In the genomic region with DNA sequence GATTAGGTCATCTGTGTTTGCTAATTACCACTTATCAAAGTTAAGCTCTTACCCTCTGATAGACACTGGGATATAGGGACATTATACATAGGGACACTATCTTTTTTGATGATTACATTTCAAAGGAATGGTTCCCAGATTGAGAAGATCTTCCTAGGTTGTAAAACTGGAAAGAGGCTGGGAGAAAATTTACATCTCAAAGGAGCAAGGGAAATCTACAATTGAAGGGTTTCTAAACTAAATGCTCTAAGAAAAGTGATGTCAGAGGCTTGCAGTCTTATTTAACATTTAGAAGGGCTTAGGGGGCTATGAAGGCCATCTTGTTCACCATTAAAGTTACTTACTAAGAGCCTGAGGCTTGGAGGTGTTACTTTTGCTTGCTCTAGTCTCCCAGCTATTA, we compare ENCODE assay signal across 21 cellular contexts.
DNase-seq lines count a peak whose midpoint lies in the region; ATAC-seq, FAIRE-seq and TF ChIP-seq lines count a peak whose summit lies in the region.
"Had no signal": no experiment of that assay in that cellular context is flagged by ENCODE, and none has a peak within 500 bp of the region (broad histone marks: within the 10 kb centered on the region; RNA-seq: fewer than 3 reads in every experiment).

No MANE protein-coding gene starts in this region.

- H3K27ac ChIP-seq in H1 (ENCODE audit: low read depth, low read length) (no peak overlapping the region), iPS-20b (ENCODE audit: low read length) (no peak overlapping the region), neuronal stem cell (replicated peaks; ENCODE audit: low read length) (no peak overlapping the region)
- H3K27ac ChIP-seq: C4-2B, GM23248 had no signal

- H3K4me3 Mint-ChIP-seq in natural killer cell, result no peak overlapping the region
- H3K4me3 Mint-ChIP-seq: CD4-positive, alpha-beta memory T cell; HFFc6 had no signal

- no peaks in the 10 kb centered on the region for H4K20me1 ChIP-seq in H1 (replicated peaks in 1 of 2; ENCODE audit: control insufficient read depth in 1 of 2, insufficient read depth in 2 of 2, low read length in 2 of 2)

- H3K4me1 ChIP-seq in HAP-1, result peaks cover 32% of the 10 kb centered on the region
- H3K4me1 ChIP-seq in H1 (replicated peaks in 1 of 4; ENCODE audit: control insufficient read depth in 3 of 4, insufficient read depth in 4 of 4, low read length in 3 of 4), result peaks cover 0 to 25% (median 3%) of the 10 kb centered on the region in 4 experiments; a peak in 4 of 7 replicates
- peaks cover 46% of the 10 kb centered on the region for H3K4me1 ChIP-seq in iPS-20b (ENCODE audit: insufficient read depth, low read length)
- no peaks in the 10 kb centered on the region for H3K4me1 ChIP-seq in neuronal stem cell (ENCODE audit: control insufficient read depth in 2 of 2, insufficient read depth in 1 of 2, low read depth in 1 of 2, low read length in 2 of 2)
- H3K4me1 ChIP-seq: BE2C had no signal

- no peak overlapping the region for H3K4ac ChIP-seq in H1 (replicated peaks; ENCODE audit: insufficient read length, low read depth, low read length)
- H3K4ac ChIP-seq in neuronal stem cell (ENCODE audit: low read length), result no peak overlapping the region

- H3K79me2 ChIP-seq in H1 (ENCODE audit: control insufficient read depth in 1 of 2, insufficient read depth in 2 of 2, low read length in 2 of 2), result peaks cover 0 to 26% of the 10 kb centered on the region in 2 experiments; a peak in 2 of 4 replicates

- peaks cover 3% of the 10 kb centered on the region; the same call in 1 of the 2 replicates for H3K23me2 ChIP-seq in H1 (ENCODE audit: low read depth, low read length)

- no peak for TF ChIP-seq RAD21 in H1 (IDR thresholded peaks at IDR 0.05 in 1 of 2, conservative IDR thresholded peaks at IDR 0.05 in 1 of 2; ENCODE audit: low read depth in 2 of 2, low read length in 2 of 2)

- TF ChIP-seq CTCF in H1 (IDR thresholded peaks at IDR 0.05; ENCODE audit: control extremely low read depth in 1 of 3, insufficient read depth in 1 of 3, low read depth in 1 of 3, low read length in 3 of 3) (no peak), natural killer cell (IDR thresholded peaks at IDR 0.05) (no peak)

- FAIRE-seq in H1 (lab: Jason Lieb, UNC), result no peak
- FAIRE-seq: A204.1, G401.6, GM12891, HTR-8/SVneo had no signal

- H3K9ac ChIP-seq in H1 (replicated peaks in 1 of 4; ENCODE audit: extremely low read depth in 1 of 4, low read depth in 3 of 4, low read length in 3 of 4), result no peak overlapping the region; a peak in 1 of 7 replicates
- no peak overlapping the region for H3K9ac ChIP-seq in iPS-20b (ENCODE audit: low read depth, low read length)
- H3K9ac ChIP-seq in neuronal stem cell (ENCODE audit: low read depth, low read length, poor library complexity), result no peak overlapping the region
- H3K9ac ChIP-seq: GM23248 had no signal

- no peak overlapping the region for H4K8ac ChIP-seq in H1 (ENCODE audit: extremely low read depth, insufficient read depth, low read length)
- no peak overlapping the region for H4K8ac ChIP-seq in neuronal stem cell (ENCODE audit: low read depth, low read length)

- DNase-seq in HAP-1 (ENCODE audit: low spot score in 2 of 2), result peak; percentile 19 to 93
- no peak for DNase-seq in H1 (ENCODE audit: low read depth in 1 of 2, low spot score in 2 of 2)
- DNase-seq in neuronal stem cell (ENCODE audit: low spot score), result no peak
- no peak for DNase-seq in NCI-H2081 treated with DMSO at 0.1 percent for 48 hours (lab: John Stamatoyannopoulos, UW)
- DNase-seq in natural killer cell, result no peak
- no peak for DNase-seq in activated CD8-positive, alpha-beta memory T cell treated with anti-CD3 and anti-CD28 coated beads, Interleukin-2, amount 50 U/mL, for 48 hours
- DNase-seq: BE2C; CD4-positive, alpha-beta memory T cell; DMS79; GM23248; HCEC 1CT; HFFc6; IMR-90; KBM-7 had no signal

- no peak overlapping the region for H2BK20ac ChIP-seq in H1 (ENCODE audit: low read length)

- ATAC-seq in natural killer cell, result no peak
- ATAC-seq in GM18519 (IDR thresholded peaks at IDR 0.05; ENCODE audit: low FRiP score, unreplicated experiment), result no peak

- H2AFZ ChIP-seq in H1 (ENCODE audit: low read length) (no peak overlapping the region), neuronal stem cell (ENCODE audit: low read length) (peak overlapping the region; percentile 61)
- H2AFZ ChIP-seq: GM23248 had no signal

- H3K4me3 ChIP-seq in HAP-1 (no peak overlapping the region), H1 (ENCODE audit: extremely low read depth in 1 of 4, insufficient read depth in 2 of 4, low read depth in 3 of 4, low read length in 4 of 4) (no peak overlapping the region; a peak in 1 of 8 replicates), iPS-20b (ENCODE audit: low read length) (peak overlapping the region; percentile 44; the same call in 1 of the 2 replicates), neuronal stem cell (ENCODE audit: low read length in 2 of 2) (no peak overlapping the region)
- H3K4me3 ChIP-seq: GM23248 had no signal

- no peak overlapping the region for H3K23ac ChIP-seq in H1 (ENCODE audit: insufficient read length)
- no peak overlapping the region for H3K23ac ChIP-seq in neuronal stem cell (ENCODE audit: low read depth, low read length, poor library complexity)

- H3K4me1 Mint-ChIP-seq in natural killer cell, result no peaks in the 10 kb centered on the region

- H3K4me2 ChIP-seq in H1 (ENCODE audit: insufficient read depth in 1 of 2, low read depth in 2 of 2, low read length in 2 of 2), result peak overlapping the region in 1 of 2 experiments; percentile 37; a peak in 2 of 4 replicates
- H3K4me2 ChIP-seq in neuronal stem cell (ENCODE audit: insufficient read depth, low read length, poor library complexity, severe bottlenecking), result no peak overlapping the region

- H3K18ac ChIP-seq in H1 (ENCODE audit: extremely low read depth, low read length), result no peak overlapping the region
- H3K18ac ChIP-seq in neuronal stem cell (ENCODE audit: low read length), result no peak overlapping the region

- TF ChIP-seq POLR2A in H1 (IDR thresholded peaks at IDR 0.05; ENCODE audit: control extremely low read depth in 1 of 2, low read depth in 2 of 2, low read length in 2 of 2), result no peak

- intact Hi-C loops in natural killer cell (cut with micrococcal nuclease), result no loop called here

- in situ Hi-C loops in HAP-1 (cut with MboI; ENCODE audit: low sequenced_read_pairs), result no loop called here

- no peak overlapping the region for H4K5ac ChIP-seq in H1 (ENCODE audit: insufficient read length, low read depth, low read length)

- POLR2A ChIA-PET in H1 (lab: Charles Lee; ENCODE audit: partially characterized antibody), result interaction anchor here (1.2 to 1.3 kb wide), 3 partner anchors 9 to 23 kb away, joined by 3 to 6 read pairs (median 3); no protein-coding TSS in a partner anchor

- H3K9me3 ChIP-seq in HAP-1 (no peaks in the 10 kb centered on the region), H1 (ENCODE audit: insufficient read depth in 2 of 2, low read depth in 1 of 2, low read length in 1 of 2) (no peaks in the 10 kb centered on the region), iPS-20b (ENCODE audit: insufficient read depth, low read depth, low read length) (0 out of 2 replicates have a peak, but pooled peaks cover 2% of the 10 kb centered on the region), neuronal stem cell (replicated peaks in 1 of 2; ENCODE audit: control insufficient read depth in 2 of 2, insufficient read depth in 1 of 2, low read depth in 1 of 2, low read length in 2 of 2) (no peaks in the 10 kb centered on the region)
- H3K9me3 ChIP-seq: BE2C had no signal

- CTCF ChIA-PET in H1 (lab: Charles Lee; ENCODE audit: partially characterized antibody), result interaction anchor here (1.0 to 1.1 kb wide), 2 partner anchors 19 to 97 kb away, joined by 3 read pairs; no protein-coding TSS in a partner anchor

- H3K27me3 Mint-ChIP-seq in natural killer cell (ENCODE audit: low read depth in 2 of 2), result no peaks in the 10 kb centered on the region
- H3K27me3 Mint-ChIP-seq: CD4-positive, alpha-beta memory T cell had no signal

- no peak overlapping the region for H2BK12ac ChIP-seq in H1 (ENCODE audit: low read depth, low read length)
- no peak overlapping the region for H2BK12ac ChIP-seq in neuronal stem cell (ENCODE audit: low read length)

- H3K36me3 ChIP-seq in HAP-1 (replicated peaks), result no peaks in the 10 kb centered on the region
- H3K36me3 ChIP-seq in H1 (ENCODE audit: control insufficient read depth in 2 of 4, insufficient read depth in 4 of 4, low read length in 3 of 4), result no peaks in the 10 kb centered on the region
- H3K36me3 ChIP-seq in iPS-20b (ENCODE audit: insufficient read depth, low read depth, low read length), result no peaks in the 10 kb centered on the region
- no peaks in the 10 kb centered on the region for H3K36me3 ChIP-seq in neuronal stem cell (replicated peaks in 1 of 2; ENCODE audit: control insufficient read depth in 2 of 2, insufficient read depth in 2 of 2, low read length in 2 of 2)
- H3K36me3 ChIP-seq: BE2C had no signal

- H3K9me3 Mint-ChIP-seq in natural killer cell, result peaks cover 2 to 6% of the 10 kb centered on the region in 2 donors
- H3K9me3 Mint-ChIP-seq: HFFc6 had no signal

- no peak overlapping the region for H2BK15ac ChIP-seq in H1 (ENCODE audit: low read length)
- H2BK15ac ChIP-seq in neuronal stem cell (ENCODE audit: low read length), result no peak overlapping the region

- H3K14ac ChIP-seq in H1 (ENCODE audit: insufficient read length), result no peak overlapping the region
- no peak overlapping the region for H3K14ac ChIP-seq in neuronal stem cell (ENCODE audit: low read length)

- no peak overlapping the region for H2BK120ac ChIP-seq in H1 (replicated peaks; ENCODE audit: low read depth, low read length)
- H2BK120ac ChIP-seq in neuronal stem cell (ENCODE audit: low read depth, low read length), result no peak overlapping the region

- H3K36me3 Mint-ChIP-seq in natural killer cell, result peaks cover 8% of the 10 kb centered on the region
- H3K36me3 Mint-ChIP-seq: CD4-positive, alpha-beta memory T cell had no signal

- H4K91ac ChIP-seq in H1 (replicated peaks; ENCODE audit: insufficient read length, low read length) (no peak overlapping the region), neuronal stem cell (ENCODE audit: low read depth, low read length, poor library complexity) (no peak overlapping the region)

- no peak overlapping the region for H2BK5ac ChIP-seq in H1 (ENCODE audit: low read depth, low read length)
- H2BK5ac ChIP-seq in neuronal stem cell (ENCODE audit: low read length), result no peak overlapping the region

- H3K27me3 ChIP-seq in HAP-1 (ENCODE audit: low read depth) (no peaks in the 10 kb centered on the region), H1 (replicated peaks in 1 of 4; ENCODE audit: control insufficient read depth in 3 of 4, extremely low read depth in 1 of 4, insufficient read depth in 3 of 4, low read length in 3 of 4) (peaks cover 1 to 13% (median 7%) of the 10 kb centered on the region in 4 experiments; a peak in 6 of 7 replicates), iPS-20b (ENCODE audit: insufficient read depth, low read length) (peaks cover 30% of the 10 kb centered on the region), neuronal stem cell (ENCODE audit: control insufficient read depth in 3 of 3, insufficient read depth in 3 of 3, low read depth in 1 of 3, low read length in 3 of 3) (peaks cover 0 to 5% (median 0%) of the 10 kb centered on the region in 3 experiments)
- H3K27me3 ChIP-seq: BE2C had no signal

- no peak overlapping the region for H2AK5ac ChIP-seq in H1 (ENCODE audit: low read depth, low read length)
- no peak overlapping the region for H2AK5ac ChIP-seq in neuronal stem cell (ENCODE audit: low read depth, low read length)

- no peak overlapping the region for H3K56ac ChIP-seq in H1 (replicated peaks; ENCODE audit: insufficient read length, low read depth, low read length)

- no peak for TF ChIP-seq EP300 in H1 (IDR thresholded peaks at IDR 0.05; ENCODE audit: borderline replicate concordance in 1 of 2, low read depth in 2 of 2, low read length in 2 of 2)

- no peaks in the 10 kb centered on the region for H3K79me1 ChIP-seq in H1 (ENCODE audit: low read depth, low read length)
- H3K79me1 ChIP-seq in neuronal stem cell (ENCODE audit: low read depth, low read length), result no peaks in the 10 kb centered on the region

- no peak overlapping the region for H3K27ac Mint-ChIP-seq in natural killer cell
- H3K27ac Mint-ChIP-seq: CD4-positive, alpha-beta memory T cell; HFFc6 had no signal

Comparison
In these comparisons a context has a peak if more than half of its experiments do, and no peak if none do; other contexts are left out.
1. DNase-seq: peak in HAP-1 (2 of 2); none in H1 (0 of 2), neuronal stem cell (single experiment), NCI-H2081 treated with DMSO at 0.1 percent for 48 hours (single experiment), natural killer cell (single experiment) and activated CD8-positive, alpha-beta memory T cell treated with anti-CD3 and anti-CD28 coated beads, Interleukin-2, amount 50 U/mL, for 48 hours (single experiment).